In the genomic region with DNA sequence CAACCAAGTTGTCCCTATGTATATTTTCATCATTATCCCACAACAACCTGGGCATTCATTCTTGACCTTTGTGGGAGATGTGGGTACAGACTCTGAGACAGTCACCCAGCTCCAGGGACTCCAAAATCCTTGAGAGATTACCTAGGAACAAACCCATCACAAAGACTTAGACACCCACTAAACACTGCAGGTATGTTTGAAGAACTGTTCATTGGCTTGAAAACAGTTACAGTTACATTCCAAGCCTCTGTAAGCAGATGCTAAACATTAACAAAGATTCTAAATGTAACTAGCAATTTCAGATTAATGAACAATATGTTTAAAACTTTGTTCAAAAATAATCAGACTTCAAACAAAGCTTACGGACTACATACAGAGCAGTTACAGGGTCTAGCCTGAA, we compare ENCODE assay signal across 23 cellular contexts. TPM values are rescaled to one million over a fixed set of nuclear protein-coding genes. Genes with fewer than 3 reads are reported as not detected.
DNase-seq lines count a peak whose midpoint lies in the region; ATAC-seq, FAIRE-seq and TF ChIP-seq lines count a peak whose summit lies in the region.
"Had no signal": no experiment of that assay in that cellular context is flagged by ENCODE, and none has a peak within 500 bp of the region (broad histone marks: within the 10 kb centered on the region; RNA-seq: fewer than 3 reads in every experiment).

No MANE protein-coding gene starts in this region.

- no peaks in the 10 kb centered on the region for H4K20me1 ChIP-seq in HepG2 (ENCODE audit: insufficient read depth, low read length)
- H4K20me1 ChIP-seq in hepatocyte (ENCODE audit: insufficient read depth, poor library complexity, severe bottlenecking), result no peaks in the 10 kb centered on the region

- TF ChIP-seq EP300 in HepG2 (IDR thresholded peaks at IDR 0.05; ENCODE audit: low read depth in 2 of 2, low read length in 2 of 2) (no peak), HepG2 (CRISPR knock-in tag; IDR thresholded peaks at IDR 0.05; ENCODE audit: borderline replicate concordance) (no peak)

- TF ChIP-seq CTCF in HepG2 (CRISPR knock-in tag; IDR thresholded peaks at IDR 0.05) (no peak), right lobe of liver (IDR thresholded peaks at IDR 0.05) (no peak), hepatocyte (IDR thresholded peaks at IDR 0.05; ENCODE audit: poor library complexity) (no peak)

- H3K36me3 ChIP-seq in HepG2 (replicated peaks in 1 of 2; ENCODE audit: control insufficient read depth in 1 of 2, insufficient read depth in 2 of 2, low read length in 2 of 2), result peaks cover 2 to 3% of the 10 kb centered on the region in 2 experiments; a peak in 2 of 5 replicates
- no peaks in the 10 kb centered on the region for H3K36me3 ChIP-seq in right lobe of liver
- no peaks in the 10 kb centered on the region for H3K36me3 ChIP-seq in hepatocyte (replicated peaks; ENCODE audit: insufficient read depth, low read depth)

- no peak for ATAC-seq in HepG2
- ATAC-seq in right lobe of liver, result no peak
- no peak for ATAC-seq in HG02610 (IDR thresholded peaks at IDR 0.05; ENCODE audit: unreplicated experiment)
- no peak for ATAC-seq in HG03378 (IDR thresholded peaks at IDR 0.05; ENCODE audit: unreplicated experiment)
- ATAC-seq: CD8-positive, alpha-beta T cell had no signal

- TF ChIP-seq POLR2A in HepG2 (IDR thresholded peaks at IDR 0.05; ENCODE audit: insufficient read depth in 1 of 2, low read depth in 2 of 2, low read length in 2 of 2) (no peak), right lobe of liver (IDR thresholded peaks at IDR 0.05) (no peak)

- no peak for DNase-seq in HepG2 (ENCODE audit: low spot score)
- no peak for DNase-seq in right lobe of liver
- no peak for DNase-seq in hepatocyte (ENCODE audit: low spot score)
- peak; percentile 56 for DNase-seq in renal cortical epithelial cell (ENCODE audit: low read depth)
- no peak for DNase-seq in cerebellar nuclear complex (lab: John Stamatoyannopoulos, UW)
- DNase-seq: CD8-positive, alpha-beta T cell; DMS79 treated with DMSO at 0.1 percent for 48 hours; GF-D8; KG1; MM.1S; NCI-H2081; NCI-H2227 treated with DMSO at 0.1 percent for 48 hours; NCI-H526 treated with DMSO at 0.1 percent for 48 hours; PC-9; RPMI8226; SHP77 had no signal

- H3K4me1 ChIP-seq in HepG2 (ENCODE audit: insufficient read depth, low read length) (peaks cover 92% of the 10 kb centered on the region), right lobe of liver (peaks cover 0 to 32% (median 9%) of the 10 kb centered on the region in 4 donors), hepatocyte (ENCODE audit: insufficient read depth) (peaks cover 28% of the 10 kb centered on the region)

- intact Hi-C loops in HepG2 (cut with micrococcal nuclease; ENCODE audit: unreplicated experiment) (loop anchor here (5.0 to 10.0 kb wide), 2 partner anchors 167 to 1260 kb away; partner anchors contain the start of gene ELOVL7), right lobe of liver (cut with DNase I) (no loop called here)

- POLR2A ChIA-PET in HepG2 (lab: Yijun Ruan, JAX), result interaction anchor here (1.3 to 1.7 kb wide), 2 partner anchors 13 to 25 kb away, joined by 4 to 6 read pairs; partner anchors contain the start of gene DEPDC1B

- no peaks in the 10 kb centered on the region for H3K9me3 ChIP-seq in HepG2 (ENCODE audit: low read length)
- H3K9me3 ChIP-seq in right lobe of liver, result no peaks in the 10 kb centered on the region
- H3K9me3 ChIP-seq in hepatocyte (ENCODE audit: low read depth), result no peaks in the 10 kb centered on the region

- no peak for FAIRE-seq in HepG2 (lab: Jason Lieb, UNC)
- FAIRE-seq: GM12891, H54, HTR-8/SVneo had no signal

- H3K9ac ChIP-seq in HepG2 (ENCODE audit: insufficient read depth, low read depth, low read length), result peak overlapping the region; percentile 12; the same call in 1 of the 2 replicates

- no peaks in the 10 kb centered on the region for H3K9me2 ChIP-seq in hepatocyte (replicated peaks; ENCODE audit: insufficient read depth)

- peak overlapping the region; percentile 98 for H3K27ac ChIP-seq in HepG2 (ENCODE audit: extremely low read length, insufficient read depth, low read length)
- H3K27ac ChIP-seq in right lobe of liver, result no peak overlapping the region
- H3K27ac ChIP-seq in hepatocyte, result peak overlapping the region; percentile 66
- H3K27ac ChIP-seq: 22Rv1, C4-2B, PC-9 had no signal

- H3K4me3 ChIP-seq in HepG2 (replicated peaks in 1 of 3; ENCODE audit: insufficient read depth in 1 of 3, low read depth in 2 of 3, low read length in 3 of 3) (no peak overlapping the region), right lobe of liver (no peak overlapping the region), hepatocyte (no peak overlapping the region)
- H3K4me3 ChIP-seq: PC-9 had no signal

- in situ Hi-C loops in HepG2 (cut with HindIII; ENCODE audit: extremely low pct_ligation_motif_present, low pct_unique_long_range_greater_than_20kb), result loop anchor here (10.0 kb wide), 2 partner anchors 210 to 270 kb away; partner anchors contain the start of genes ERCC8 and NDUFAF2

- H3K79me2 ChIP-seq in HepG2 (ENCODE audit: insufficient read depth, low read length) (peaks cover 65% of the 10 kb centered on the region), hepatocyte (peaks cover 10% of the 10 kb centered on the region)

- BruUV-seq in HepG2 (replicated peaks; lab: Mats Ljungman, UMichigan), result no TSS peak

- H2AFZ ChIP-seq in HepG2 (ENCODE audit: low read length) (no peak overlapping the region), hepatocyte (no peak overlapping the region)
- H2AFZ ChIP-seq: PC-9 had no signal

- H3K27me3 ChIP-seq in HepG2 (ENCODE audit: control insufficient read depth in 1 of 2, insufficient read depth in 2 of 2, low read length in 2 of 2) (no peaks in the 10 kb centered on the region), right lobe of liver (no peaks in the 10 kb centered on the region), hepatocyte (no peaks in the 10 kb centered on the region)

- TF ChIP-seq RAD21 in HepG2 (CRISPR knock-in tag; IDR thresholded peaks at IDR 0.05), result no peak

- H3K4me2 ChIP-seq in HepG2 (ENCODE audit: low read depth, low read length), result no peak overlapping the region
- H3K4me2 ChIP-seq in hepatocyte, result no peak overlapping the region
- H3K4me2 ChIP-seq: PC-9 had no signal

- CTCF ChIA-PET in HepG2 (lab: Yijun Ruan, JAX; ENCODE audit: low intra/inter-chr PET ratio, low total read pairs), result no interaction called here

- 76% methylated on average over 1 of the region's 1 CpG for WGBS in HepG2 (ENCODE audit: low lambda C conversion rate)
- 75% methylated on average over 1 of the region's 1 CpG for WGBS in right lobe of liver (ENCODE audit: insufficient coverage, low coverage, low lambda C conversion rate, missing lambda C conversion rate)
- WGBS in hepatocyte (ENCODE audit: low lambda C conversion rate, missing lambda C conversion rate), result 56% methylated on average over 1 of the region's 1 CpG

TF ChIP-seq in HepG2, 621 proteins besides CTCF, POLR2A, EP300 and RAD21 (continues in another document):
- TF ChIP-seq HMGXB4 (CRISPR knock-in tag; IDR thresholded peaks at IDR 0.05; ENCODE audit: borderline replicate concordance in 1 of 2, low read depth in 1 of 2) (no peak), SP4 (CRISPR knock-in tag; IDR thresholded peaks at IDR 0.05) (no peak), ZNF432 (CRISPR knock-in tag; IDR thresholded peaks at IDR 0.05; ENCODE audit: borderline replicate concordance) (no peak), SETDB1 (CRISPR knock-in tag; IDR thresholded peaks at IDR 0.05; ENCODE audit: borderline replicate concordance) (no peak), ZNF33A (CRISPR knock-in tag; IDR thresholded peaks at IDR 0.05; ENCODE audit: borderline replicate concordance) (no peak)

RNA-seq across cellular contexts. Expression of gene DEPDC1B, which starts 24.7 kb away (rescaled TPM):
- 51.3 and 78.3 TPM in 2 replicates for total RNA-seq in HepG2 (2016; rRNA removed; fragmentation: Illumina TruSeq; extraction: Trizol)
- total RNA-seq in HepG2 (2016; cell fraction: cytosol; rRNA removed; fragmentation: Illumina TruSeq; extraction: Trizol; ENCODE audit: low read depth), result 20.3 and 23.4 TPM in 2 replicates
- total RNA-seq in HepG2 (2016; cell fraction: insoluble cytoplasmic fraction; rRNA removed; fragmentation: Illumina TruSeq; extraction: Trizol), result 50.7 and 80.3 TPM in 2 replicates
- 37.8 and 40.8 TPM in 2 replicates for total RNA-seq in HepG2 (2016; cell fraction: membrane; rRNA removed; fragmentation: Illumina TruSeq; extraction: Trizol)
- 49.8 and 56.2 TPM in 2 replicates for total RNA-seq in HepG2 (2016; cell fraction: nucleus; rRNA removed; fragmentation: Illumina TruSeq; extraction: Trizol)
- 17.4 and 29.5 TPM in 2 replicates for polyA plus RNA-seq in HepG2 (2011; rRNA removed)
- 12.4 and 12.8 TPM in 2 replicates for polyA plus RNA-seq in HepG2 (2011; cell fraction: cytosol; rRNA removed)
- polyA plus RNA-seq in HepG2 (2011; cell fraction: nucleus; rRNA removed), result 12.1 and 13.2 TPM in 2 replicates
- polyA plus RNA-seq in HepG2 (2012), result 15.8 and 32.2 TPM in 2 replicates
- 7.2 and 7.9 TPM in 2 replicates for polyA plus RNA-seq in HepG2 (2016; cell fraction: cytosol; fragmentation: Illumina TruSeq; extraction: Trizol; ENCODE audit: low read depth)
- polyA plus RNA-seq in HepG2 (2016; cell fraction: insoluble cytoplasmic fraction; fragmentation: Illumina TruSeq; extraction: Trizol; ENCODE audit: low read depth), result 77.7 and 85.4 TPM in 2 replicates
- polyA plus RNA-seq in HepG2 (2016; cell fraction: membrane; fragmentation: Illumina TruSeq; extraction: Trizol; ENCODE audit: low read depth), result 24.4 and 26.0 TPM in 2 replicates
- 50.0 and 51.3 TPM in 2 replicates for polyA plus RNA-seq in HepG2 (2016; cell fraction: nucleus; fragmentation: Illumina TruSeq; extraction: Trizol; ENCODE audit: insufficient read depth, low read depth)
- 26.5 and 33.0 TPM in 2 replicates for polyA minus RNA-seq in HepG2 (2011; rRNA and poly(A)+ RNA removed; ENCODE audit: low replicate concordance)
- polyA minus RNA-seq in HepG2 (2011; cell fraction: cytosol; rRNA and poly(A)+ RNA removed), result 17.7 and 22.7 TPM in 2 replicates
- 68.6 and 83.3 TPM in 2 replicates for polyA minus RNA-seq in HepG2 (2011; cell fraction: nucleus; rRNA and poly(A)+ RNA removed)
- under 1 TPM in 5 of 6 experiments, not detected in 1; 0.15 to 0.98 (median 0.47) TPM for total RNA-seq in right lobe of liver
- total RNA-seq in hepatocyte, result 27.5 and 37.3 TPM in 2 replicates
- polyA plus RNA-seq in hepatocyte, result 9.0 and 10.7 TPM in 2 replicates
- 5.7 and 17.9 TPM in 2 replicates for total RNA-seq in renal cortical epithelial cell

Comparison
In these comparisons a context has a peak if more than half of its experiments do, and no peak if none do; other contexts are left out.
1. H3K27ac ChIP-seq: peak in HepG2 (single experiment) and hepatocyte (single experiment); none in right lobe of liver (0 of 3).